Comparison of ENCODE assay signal across 9 cellular contexts in the genomic region with DNA sequence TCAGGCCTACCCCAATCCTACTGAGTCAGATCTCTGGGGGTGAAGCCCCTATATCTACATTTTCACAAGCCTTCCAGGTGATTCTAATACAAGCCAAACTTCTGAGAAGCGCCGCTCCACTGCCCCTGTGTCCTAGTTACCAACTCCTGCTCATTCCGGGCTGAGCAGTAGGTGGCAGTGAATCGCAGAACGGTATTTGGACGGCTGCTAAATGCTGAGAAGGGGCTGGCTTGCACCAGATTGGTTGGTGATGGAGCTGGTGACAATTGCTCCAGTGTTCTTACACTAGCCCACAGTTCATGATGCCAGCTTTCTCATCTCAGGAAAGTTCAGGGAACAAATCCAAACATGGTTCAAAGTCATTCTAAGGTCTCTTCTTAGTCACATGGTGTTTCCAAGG. TPM values are rescaled to one million over a fixed set of nuclear protein-coding genes. Genes with fewer than 3 reads are reported as not detected.
DNase-seq lines count a peak whose midpoint lies in the region; ATAC-seq and TF ChIP-seq lines count a peak whose summit lies in the region.
"Had no signal": no experiment of that assay in that cellular context is flagged by ENCODE, and none has a peak within 500 bp of the region (broad histone marks: within the 10 kb centered on the region; RNA-seq: fewer than 3 reads in every experiment).

No MANE protein-coding gene starts in this region.

- no peak for TF ChIP-seq POLR2A in heart left ventricle (IDR thresholded peaks at IDR 0.05)

- WGBS in heart left ventricle, 4 donors = 23 to 34% (median 29%) methylated on average over 6 of the region's 6 CpGs

- no peaks in the 10 kb centered on the region for H3K36me3 ChIP-seq in heart left ventricle

- TF ChIP-seq CTCF in heart left ventricle (IDR thresholded peaks at IDR 0.05) = peak in 8 of 12 donors; percentile 21 to 59 (median 34)

- DNase-seq in NCI-H1436 (lab: John Stamatoyannopoulos, UW) (peak; percentile 36), NCI-H1436 treated with DMSO at 0.1 percent for 48 hours (lab: John Stamatoyannopoulos, UW) (no peak), NCI-H82 treated with DMSO at 0.1 percent for 48 hours (lab: John Stamatoyannopoulos, UW; ENCODE audit: unreplicated experiment) (peak; percentile 41), heart left ventricle (peak in 4 of 5 donors; percentile 58 to 75 (median 62)), posterior vena cava (ENCODE audit: low spot score) (peak; percentile 78), epidermal melanocyte (ENCODE audit: insufficient read length, low spot score) (no peak)
- peak; percentile 43 for DNase-seq in activated naive CD8-positive, alpha-beta T cell treated with anti-CD3 and anti-CD28 coated beads for 36 hours

- H3K27ac Mint-ChIP-seq in activated naive CD8-positive, alpha-beta T cell treated with anti-CD3 and anti-CD28 coated beads for 36 hours = no peak overlapping the region

- H3K4me3 ChIP-seq in heart left ventricle = peak overlapping the region in 2 of 12 donors; percentile 11 to 15

- H3K27me3 ChIP-seq in heart left ventricle = no peaks in the 10 kb centered on the region

- ATAC-seq in HG02759 (IDR thresholded peaks at IDR 0.05; ENCODE audit: unreplicated experiment) (peak; percentile 41), heart left ventricle (peak; percentile 66 to 72 (median 70))

- H3K27me3 Mint-ChIP-seq in activated naive CD8-positive, alpha-beta T cell treated with anti-CD3 and anti-CD28 coated beads for 36 hours = peaks cover 11% of the 10 kb centered on the region

- H3K4me1 Mint-ChIP-seq in activated naive CD8-positive, alpha-beta T cell treated with anti-CD3 and anti-CD28 coated beads for 36 hours = peaks cover 4% of the 10 kb centered on the region

- no peaks in the 10 kb centered on the region for H3K9me3 Mint-ChIP-seq in activated naive CD8-positive, alpha-beta T cell treated with anti-CD3 and anti-CD28 coated beads for 36 hours

- H3K9me3 ChIP-seq in heart left ventricle = no peaks in the 10 kb centered on the region

- H3K36me3 Mint-ChIP-seq in activated naive CD8-positive, alpha-beta T cell treated with anti-CD3 and anti-CD28 coated beads for 36 hours = no peaks in the 10 kb centered on the region

- peaks cover 0 to 50% (median 25%) of the 10 kb centered on the region in 12 donors for H3K4me1 ChIP-seq in heart left ventricle

- peak overlapping the region in 11 of 12 donors; percentile 19 to 77 (median 68) for H3K27ac ChIP-seq in heart left ventricle

- intact Hi-C loops in heart left ventricle (cut with DNase I) (loop anchor here in 9 of 10 donors (1.0 to 10.0 kb wide), 10 partner anchors 35 to 1108 kb away; partner anchors contain the start of genes ARHGAP26 (in 2 of the 9) and NR3C1 (in 1 of the 9)), posterior vena cava (cut with DNase I) (loop anchor here in 1 of 2 donors (5.0 kb wide), 2 partner anchors 150 to 165 kb away; no protein-coding TSS in a partner anchor)

- H3K4me3 Mint-ChIP-seq in activated naive CD8-positive, alpha-beta T cell treated with anti-CD3 and anti-CD28 coated beads for 36 hours = no peak overlapping the region

RNA-seq across cellular contexts. Expression of gene FGF1, which starts 31.1 kb away (rescaled TPM):
- not detected for total RNA-seq in activated naive CD8-positive, alpha-beta T cell treated with anti-CD3 and anti-CD28 coated beads for 36 hours
- total RNA-seq in heart left ventricle (10 to 100 TPM; 41.2 to 74.7 (median 50.5) TPM), posterior vena cava (1 to 10 TPM; 2.3 to 5.0 TPM)
- 10 to 100 TPM in 1 of 2 donors, 1 to 10 TPM in 1; 8.7 to 22.4 TPM for polyA plus RNA-seq in heart left ventricle
- total RNA-seq: activated CD8-positive, alpha-beta memory T cell treated with anti-CD3 and anti-CD28 coated beads for 36 hours had no signal

RNA-seq across cellular contexts. Expression of gene ARHGAP26, which starts 53.2 kb away (rescaled TPM):
- 10 to 100 TPM; 10.2 to 11.0 TPM for total RNA-seq in activated naive CD8-positive, alpha-beta T cell treated with anti-CD3 and anti-CD28 coated beads for 36 hours
- total RNA-seq in heart left ventricle = 10 to 100 TPM; 22.9 to 52.1 (median 35.6) TPM
- 10 to 100 TPM; 11.9 to 18.2 TPM for polyA plus RNA-seq in heart left ventricle
- 10 to 100 TPM; 31.8 to 39.5 TPM for total RNA-seq in posterior vena cava

Comparison
In these comparisons a context has a peak if more than half of its experiments do, and no peak if none do; other contexts are left out.
1. DNase-seq: peak in NCI-H1436 (single experiment), NCI-H82 treated with DMSO at 0.1 percent for 48 hours (single experiment), activated naive CD8-positive, alpha-beta T cell treated with anti-CD3 and anti-CD28 coated beads for 36 hours (single experiment), heart left ventricle (4 of 5) and posterior vena cava (single experiment); none in NCI-H1436 treated with DMSO at 0.1 percent for 48 hours (single experiment) and epidermal melanocyte (single experiment).
2. RNA of gene FGF1, which starts 31.1 kb away (total RNA-seq): 41.2 to 74.7 TPM in heart left ventricle; 2.3 to 5.0 TPM in posterior vena cava and not detected in activated naive CD8-positive, alpha-beta T cell treated with anti-CD3 and anti-CD28 coated beads for 36 hours; every median in the first group is over 4 times any median in the second.